Comparison of ENCODE assay signal across 10 cellular contexts in the genomic region with DNA sequence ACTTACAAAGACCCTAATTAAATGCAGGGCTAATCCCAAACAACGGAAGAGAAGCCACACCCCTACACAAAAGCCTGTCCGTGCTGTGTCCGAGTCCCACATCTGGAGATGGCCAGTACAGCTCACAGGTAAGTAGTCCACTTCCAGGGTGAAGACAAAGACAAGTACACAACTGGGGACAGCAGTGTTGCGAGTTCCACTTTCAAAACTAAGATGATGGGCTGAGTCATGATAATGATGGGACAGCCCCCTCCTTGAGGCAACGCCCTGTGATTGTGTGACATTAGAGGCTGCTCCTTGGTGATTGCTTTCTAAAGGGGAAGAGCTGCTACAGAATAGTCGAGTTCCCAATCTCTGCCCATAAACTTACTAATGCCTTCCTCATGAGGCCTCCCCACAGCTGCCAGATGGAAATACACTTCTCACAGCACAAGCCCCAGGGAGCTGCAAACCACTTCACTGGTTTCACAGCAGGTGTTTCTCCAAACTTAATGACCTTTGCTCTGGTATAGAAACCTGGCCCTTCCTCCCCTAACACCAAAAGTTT. TPM values are rescaled to one million over a fixed set of nuclear protein-coding genes. Genes with fewer than 3 reads are reported as not detected.
DNase-seq lines count a peak whose midpoint lies in the region; ATAC-seq and TF ChIP-seq lines count a peak whose summit lies in the region.
"Had no signal": no experiment of that assay in that cellular context is flagged by ENCODE, and none has a peak within 500 bp of the region (broad histone marks: within the 10 kb centered on the region; RNA-seq: fewer than 3 reads in every experiment).

No MANE protein-coding gene starts in this region.

- no peak overlapping the region for H3K4me3 ChIP-seq in lung
- H3K4me3 ChIP-seq: A549, heart left ventricle had no signal

- ATAC-seq in HG02759 (IDR thresholded peaks at IDR 0.05; ENCODE audit: unreplicated experiment) (peak; percentile 81), lung (ENCODE audit: insufficient read depth, low FRiP score) (peak; percentile 59)
- ATAC-seq: A549 had no signal

- H3K27me3 ChIP-seq in lung (ENCODE audit: control insufficient read depth, insufficient read depth): no peaks in the 10 kb centered on the region
- H3K27me3 ChIP-seq: heart left ventricle had no signal

- TF ChIP-seq CTCF in lung (IDR thresholded peaks at IDR 0.05; ENCODE audit: control extremely low read depth, extremely low read depth): no peak

- WGBS in lung, 2 donors: 71 to 73% methylated on average over 6 of the region's 6 CpGs

- no peaks in the 10 kb centered on the region for H3K4me1 ChIP-seq in lung (ENCODE audit: control insufficient read depth in 2 of 2, insufficient read depth in 2 of 2, low read length in 2 of 2)
- H3K4me1 ChIP-seq: A549 had no signal

- no peaks in the 10 kb centered on the region for H3K9me3 ChIP-seq in lung (ENCODE audit: control insufficient read depth in 2 of 2, insufficient read depth in 1 of 2, low read length in 1 of 2)
- H3K9me3 ChIP-seq: A549, heart left ventricle had no signal

- H3K36me3 ChIP-seq in lung (ENCODE audit: control insufficient read depth in 2 of 2, insufficient read depth in 2 of 2, low read length in 2 of 2): peaks cover 34 to 44% of the 10 kb centered on the region in 2 donors

- no peak overlapping the region for H3K27ac ChIP-seq in lung (ENCODE audit: low read depth in 1 of 2, low read length in 1 of 2)
- H3K27ac ChIP-seq: A549 had no signal

- DNase-seq in NCI-H524 (lab: John Stamatoyannopoulos, UW) (peak; percentile 7 to 67), NCI-H524 treated with DMSO at 0.1 percent for 48 hours (lab: John Stamatoyannopoulos, UW) (no peak), OCI-M1 (lab: John Stamatoyannopoulos, UW) (peak; percentile 88), lung (ENCODE audit: low spot score) (no peak), DMS53 treated with DMSO at 0.1 percent for 48 hours (lab: John Stamatoyannopoulos, UW; ENCODE audit: unreplicated experiment) (no peak), NCI-H2196 treated with DMSO at 0.1 percent for 48 hours (lab: John Stamatoyannopoulos, UW; ENCODE audit: unreplicated experiment) (no peak), nucleus accumbens (lab: John Stamatoyannopoulos, UW) (no peak)
- DNase-seq: heart left ventricle had no signal

RNA-seq across cellular contexts. Expression of gene RFT1, which starts 27.6 kb away (rescaled TPM):
- total RNA-seq in lung: 10 to 100 TPM; 21.3 to 23.1 TPM
- polyA plus RNA-seq in lung: 10 to 100 TPM; 10.8 to 22.0 TPM

RNA-seq across cellular contexts. Expression of gene SFMBT1, which starts 56.8 kb away (rescaled TPM):
- total RNA-seq in lung: 10 to 100 TPM; 15.5 to 19.2 TPM
- polyA plus RNA-seq in lung: 1 to 10 TPM; 3.4 to 4.0 TPM

RNA-seq across cellular contexts. Expression of gene PRKCD, which starts 58.3 kb away (rescaled TPM):
- total RNA-seq in lung: 10 to 100 TPM; 34.9 to 85.2 TPM
- 10 to 100 TPM; 47.3 to 84.5 TPM for polyA plus RNA-seq in lung

Comparison
In these comparisons a context has a peak if more than half of its experiments do, and no peak if none do; other contexts are left out.
1. DNase-seq: peak in NCI-H524 (2 of 2) and OCI-M1 (single experiment); none in NCI-H524 treated with DMSO at 0.1 percent for 48 hours (single experiment), lung (single experiment), DMS53 treated with DMSO at 0.1 percent for 48 hours (single experiment), NCI-H2196 treated with DMSO at 0.1 percent for 48 hours (single experiment) and nucleus accumbens (0 of 56).